ENCODE assay signal across 16 cellular contexts in the genomic region with DNA sequence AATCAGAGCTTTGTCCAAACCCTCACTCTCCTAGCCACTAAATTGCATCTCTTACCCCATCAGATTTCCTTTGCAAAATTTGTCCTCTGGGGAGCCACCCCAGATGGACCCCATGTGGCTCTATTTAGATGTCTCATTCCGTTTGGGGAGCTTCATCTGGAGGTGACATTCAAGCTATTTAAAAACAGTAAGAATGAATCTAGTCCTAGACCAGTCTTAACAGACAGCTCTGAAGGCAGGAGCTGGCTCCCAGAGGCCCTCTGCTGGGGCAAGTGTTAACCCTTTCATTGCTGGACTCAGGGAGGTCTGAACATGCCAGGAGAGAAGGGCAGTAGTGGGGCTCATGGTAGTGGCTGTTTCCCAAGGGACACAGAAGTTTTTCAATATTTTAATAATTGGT.
"Had no signal": no experiment of that assay in that cellular context is flagged by ENCODE, and none has a peak within 500 bp of the region (broad histone marks: within the 10 kb centered on the region; RNA-seq: fewer than 3 reads in every experiment).

No MANE protein-coding gene starts in this region.

- H2AFZ ChIP-seq: parathyroid adenoma had no signal

- H3K27ac ChIP-seq: cardiac muscle cell, gastrocnemius medialis, parathyroid adenoma, stomach had no signal

- H3K27me3 ChIP-seq: cardiac muscle cell, gastrocnemius medialis, stomach had no signal

- H3K9me3 ChIP-seq: gastrocnemius medialis, stomach had no signal

- H3K79me2 ChIP-seq: parathyroid adenoma had no signal

- H3K36me3 Mint-ChIP-seq: activated naive CD8-positive, alpha-beta T cell treated with anti-CD3 and anti-CD28 coated beads, Interleukin-2, amount 10 ng/mL, durations not matched to agents 7 days and 5 days had no signal

- H3K4me3 Mint-ChIP-seq: activated naive CD8-positive, alpha-beta T cell treated with anti-CD3 and anti-CD28 coated beads, Interleukin-2, amount 10 ng/mL, durations not matched to agents 7 days and 5 days; neural crest cell had no signal

- H3K9ac ChIP-seq: parathyroid adenoma had no signal

- H3K4me1 ChIP-seq: parathyroid adenoma had no signal

- H3K9me3 Mint-ChIP-seq: activated naive CD8-positive, alpha-beta T cell treated with anti-CD3 and anti-CD28 coated beads, Interleukin-2, amount 10 ng/mL, durations not matched to agents 7 days and 5 days; neural crest cell had no signal

- H3K4me3 ChIP-seq: cardiac muscle cell, gastrocnemius medialis, stomach had no signal

- H3K27ac Mint-ChIP-seq: activated naive CD8-positive, alpha-beta T cell treated with anti-CD3 and anti-CD28 coated beads, Interleukin-2, amount 10 ng/mL, durations not matched to agents 7 days and 5 days had no signal

- ATAC-seq: activated CD4-positive, CD25-positive, alpha-beta regulatory T cell treated with anti-CD3 and anti-CD28 coated beads, Interleukin-2, amount 50 U/mL, for 24 hours; gastrocnemius medialis; left lobe of liver had no signal

- DNase-seq: activated CD4-positive, alpha-beta T cell treated with anti-CD3 and anti-CD28 coated beads, Interleukin-2, amount 50 U/mL, for 4 hours; activated gamma-delta T cell treated with Interleukin-2 at 50 U/mL for 16 hours; activated naive CD8-positive, alpha-beta T cell treated with anti-CD3 and anti-CD28 coated beads, Interleukin-2, amount 10 ng/mL, durations not matched to agents 7 days and 5 days; activated T-cell treated with anti-CD3 and anti-CD28 coated beads, Interleukin-2, amount 50 U/mL, for 1 hour; aorta; gastrocnemius medialis; islet precursor cell; stimulated activated CD4-positive, alpha-beta T cell treated with anti-CD3 and anti-CD28 coated beads, Interleukin-15, amount 100 ng/mL, for 24 hours; stimulated activated CD4-positive, alpha-beta T cell treated with anti-CD3 and anti-CD28 coated beads, Interleukin-4, amount 100 ng/mL, for 24 hours; stomach; T-helper 2 cell had no signal

- H3K36me3 ChIP-seq: cardiac muscle cell, gastrocnemius medialis, stomach had no signal
